Comparison of ENCODE assay signal across 8 cellular contexts in the genomic region with DNA sequence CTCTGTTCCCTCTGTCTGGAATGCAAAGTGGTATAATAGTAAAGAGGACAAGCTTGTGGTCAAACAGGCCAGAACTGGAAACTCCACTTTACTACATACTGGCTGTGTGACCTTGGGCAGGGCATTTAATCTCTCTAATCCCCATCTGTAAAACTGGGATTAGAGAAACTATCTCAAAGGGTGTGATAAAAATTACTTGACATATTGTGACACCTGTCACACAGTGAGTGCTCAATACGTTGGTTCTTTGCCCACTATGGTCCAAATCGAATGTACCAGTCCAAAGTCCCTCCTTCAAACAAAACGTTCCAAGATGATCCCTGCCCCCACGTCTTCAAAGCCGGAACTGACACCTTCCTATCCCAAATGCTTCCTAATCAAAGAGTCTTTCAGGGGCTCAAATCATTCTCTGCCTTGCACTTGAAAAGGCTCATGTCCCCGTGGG. TPM values are rescaled to one million over a fixed set of nuclear protein-coding genes. Genes with fewer than 3 reads are reported as not detected.
DNase-seq lines count a peak whose midpoint lies in the region; ATAC-seq, FAIRE-seq and TF ChIP-seq lines count a peak whose summit lies in the region.

No MANE protein-coding gene starts in this region.

- peaks cover 24% of the 10 kb centered on the region for H3K4me1 ChIP-seq in left ventricle myocardium inferior
- peaks cover 16 to 20% of the 10 kb centered on the region in 2 experiments; a peak in 4 of 5 replicates for H3K4me1 ChIP-seq in K562 (replicated peaks in 1 of 2; ENCODE audit: control insufficient read depth in 2 of 2, insufficient read depth in 2 of 2, low read length in 2 of 2)
- H3K4me1 ChIP-seq in mesodermal cell (ENCODE audit: control insufficient read depth, insufficient read depth, low read length, poor library complexity, severe bottlenecking): peaks cover 10% of the 10 kb centered on the region
- peaks cover 14% of the 10 kb centered on the region for H3K4me1 ChIP-seq in vagina

- DNase-seq in left ventricle myocardium inferior (no peak), Right ventricle myocardium inferior (ENCODE audit: missing footprints) (no peak), K562 (ENCODE audit: extremely low read depth in 1 of 4, low spot score in 3 of 4) (peak in 1 of 4 experiments; percentile 26), vagina (ENCODE audit: extremely low spot score in 2 of 2) (no peak), NCI-H748 (lab: John Stamatoyannopoulos, UW; ENCODE audit: unreplicated experiment) (no peak), cerebellum (ENCODE audit: low spot score) (no peak)

- in situ Hi-C loops in K562 (cut with MboI): no loop called here

- TF ChIP-seq RAD21 in K562 (CRISPR knock-in tag; conservative IDR thresholded peaks at IDR 0.05 in 1 of 2, IDR thresholded peaks at IDR 0.05 in 1 of 2): no peak

- CTCF ChIA-PET in K562 (lab: Yijun Ruan, JAX; ENCODE audit: low intra/inter-chr PET ratio): interaction anchor here (0.5 to 1.3 kb wide), 3 partner anchors 65 to 288 kb away, joined by 3 to 4 read pairs (median 3); no protein-coding TSS in a partner anchor

- TF ChIP-seq CTCF in left ventricle myocardium inferior (IDR thresholded peaks at IDR 0.05; ENCODE audit: borderline replicate concordance) (no peak), K562 (IDR thresholded peaks at IDR 0.05 in 2 of 3, conservative IDR thresholded peaks at IDR 0.05 in 1 of 3; ENCODE audit: insufficient read depth in 2 of 3, low read depth in 1 of 3, low read length in 3 of 3) (no peak), vagina (IDR thresholded peaks at IDR 0.05) (no peak)

- H3K27me3 ChIP-seq in left ventricle myocardium inferior (ENCODE audit: low read depth): no peaks in the 10 kb centered on the region
- no peaks in the 10 kb centered on the region for H3K27me3 ChIP-seq in K562 (ENCODE audit: control insufficient read depth in 2 of 2, insufficient read depth in 2 of 2, low read length in 2 of 2)
- H3K27me3 ChIP-seq in vagina: no peaks in the 10 kb centered on the region

- H3K36me3 ChIP-seq in left ventricle myocardium inferior (peaks cover 27% of the 10 kb centered on the region), K562 (ENCODE audit: control insufficient read depth, insufficient read depth, low read length) (no peaks in the 10 kb centered on the region), mesodermal cell (ENCODE audit: control insufficient read depth, insufficient read depth, low read length) (no peaks in the 10 kb centered on the region), vagina (no peaks in the 10 kb centered on the region)

- FAIRE-seq in K562 (lab: Jason Lieb, UNC): no peak

- H3K4me3 ChIP-seq in left ventricle myocardium inferior (peak overlapping the region; percentile 74), K562 (peak overlapping the region; percentile 50), mesodermal cell (ENCODE audit: extremely low read depth, insufficient read depth, low read length, poor library complexity, severe bottlenecking) (peak overlapping the region; percentile 48), vagina (peak overlapping the region; percentile 53 to 81)

- no peak for TF ChIP-seq POLR2A in K562 (conservative IDR thresholded peaks at IDR 0.05)
- no peak for TF ChIP-seq POLR2A in vagina (IDR thresholded peaks at IDR 0.05)

- no peaks in the 10 kb centered on the region for H4K20me1 ChIP-seq in K562 (replicated peaks; ENCODE audit: control insufficient read depth, insufficient read depth, low read length)

- H2AFZ ChIP-seq in K562 (ENCODE audit: low read depth, low read length): peak overlapping the region; percentile 87

- 23% methylated on average over 6 of the region's 6 CpGs for WGBS in K562 (ENCODE audit: insufficient coverage, low coverage, missing lambda C conversion rate)
- 75 to 86% methylated on average over 6 of the region's 6 CpGs for WGBS in mesodermal cell (ENCODE audit: insufficient coverage in 2 of 2), 2 experiments

- H3K9ac ChIP-seq in K562 (ENCODE audit: insufficient read depth in 1 of 2, low read depth in 2 of 2, low read length in 2 of 2): peak overlapping the region; percentile 23 to 75; a peak in 3 of 4 replicates

- H3K79me2 ChIP-seq in K562 (ENCODE audit: control insufficient read depth, insufficient read depth, low read length): peaks cover 7% of the 10 kb centered on the region; the same call in 2 of the 3 replicates

- no peaks in the 10 kb centered on the region for H3K9me1 ChIP-seq in K562 (ENCODE audit: control insufficient read depth, insufficient read depth, low read length)

- POLR2A ChIA-PET in K562 (lab: Yijun Ruan, JAX): interaction anchor here (0.6 to 2.0 kb wide), 3 partner anchors 9 to 226 kb away, joined by 3 to 16 read pairs (median 5); a partner anchor contains a TSS

- ATAC-seq in Right ventricle myocardium inferior (no peak), K562 (no peak), HG03460 (IDR thresholded peaks at IDR 0.05; ENCODE audit: unreplicated experiment) (no peak)

- H3K27ac ChIP-seq in left ventricle myocardium inferior (replicated peaks) (peak overlapping the region; percentile 95), K562 (ENCODE audit: extremely low read depth, low read depth, low read length) (peak overlapping the region; percentile 78), mesodermal cell (ENCODE audit: low read depth, low read length, severe bottlenecking) (no peak overlapping the region), vagina (peak overlapping the region; percentile 81)

- intact Hi-C loops in left ventricle myocardium inferior (cut with micrococcal nuclease) (no loop called here), Right ventricle myocardium inferior (cut with DNase I) (no loop called here), K562 (cut with micrococcal nuclease) (loop anchor here (5.0 kb wide), 1 partner anchor 45 kb away; a partner anchor contains a TSS), vagina (cut with DNase I) (no loop called here)

- no peak for TF ChIP-seq EP300 in K562 (IDR thresholded peaks at IDR 0.05; ENCODE audit: low read length)

- peak overlapping the region; percentile 95 for H3K4me2 ChIP-seq in K562 (ENCODE audit: insufficient read depth, low read length)

- TSS peak; percentile 84 for BruUV-seq in K562 (replicated peaks; lab: Mats Ljungman, UMichigan)

- no peaks in the 10 kb centered on the region for H3K9me3 ChIP-seq in left ventricle myocardium inferior (replicated peaks)
- no peaks in the 10 kb centered on the region for H3K9me3 ChIP-seq in K562 (replicated peaks; ENCODE audit: control insufficient read depth, insufficient read depth, low read depth, low read length)
- peaks cover 3% of the 10 kb centered on the region for H3K9me3 ChIP-seq in mesodermal cell (ENCODE audit: control insufficient read depth, low read length)
- H3K9me3 ChIP-seq in vagina: no peaks in the 10 kb centered on the region

RNA-seq across cellular contexts. Expression of a gene that starts 0.7 kb away (rescaled TPM):
- total RNA-seq in left ventricle myocardium inferior (10.7 TPM), Right ventricle myocardium inferior (10.4 TPM), K562 (2014; rRNA removed) (4.5 and 5.5 TPM in 2 replicates), K562 (2014; rRNA removed; fragmentation: Illumina TruSeq; extraction: Trizol) (2.1 and 4.0 TPM in 2 replicates), K562 (2015; rRNA removed; fragmentation: Illumina TruSeq; extraction: Trizol) (3.9 and 5.2 TPM in 2 replicates), K562 (2021) (7.5 and 9.4 TPM in 2 replicates), vagina (17.7 TPM), cerebellum (10.5 TPM)
- total RNA-seq in K562 (2011; cell fraction: chromatin; rRNA removed; ENCODE audit: low replicate concordance): 10.0 and 22.8 TPM in 2 replicates
- total RNA-seq in K562 (2011; cell fraction: nucleolus; rRNA removed): 19.2 and 22.0 TPM in 2 replicates
- 14.4 and 20.3 TPM in 2 replicates for total RNA-seq in K562 (2011; cell fraction: nucleoplasm; rRNA removed)
- polyA plus RNA-seq in K562 (2011; rRNA removed) (5.3 and 6.0 TPM in 2 replicates), K562 (2014; fragmentation: Illumina TruSeq; extraction: Trizol) (5.5 and 5.9 TPM in 2 replicates), K562 (2014; fragmentation: Nextera tagmentation; extraction: Ambion mirVana) (under 1 TPM; 0.38 to 0.76 TPM), K562 (2014; rRNA removed) (5.6 and 7.1 TPM in 2 replicates)
- 5.6 and 10.7 TPM in 2 replicates for polyA plus RNA-seq in K562 (2011; cell fraction: cytosol; rRNA removed)
- polyA plus RNA-seq in K562 (2011; cell fraction: nucleus; rRNA removed): 18.7 and 30.5 TPM in 2 replicates
- 8.4 and 12.5 TPM in 2 replicates for polyA plus RNA-seq in K562 (2012)
- 1.1 and 4.4 TPM in 2 replicates for polyA minus RNA-seq in K562 (2011; rRNA and poly(A)+ RNA removed)
- polyA minus RNA-seq in K562 (2011; cell fraction: cytosol; rRNA and poly(A)+ RNA removed): 2.8 and 8.3 TPM in 2 replicates
- 2.0 and 4.3 TPM in 2 replicates for polyA minus RNA-seq in K562 (2011; cell fraction: nucleus; rRNA and poly(A)+ RNA removed)
- 7.4 TPM for polyA plus RNA-seq in mesodermal cell (2013, experiment 1 of 2)
- 7.5 TPM for polyA plus RNA-seq in mesodermal cell (2013, experiment 2 of 2)

RNA-seq across cellular contexts. Expression of a gene that starts 12.7 kb away (rescaled TPM):
- total RNA-seq in left ventricle myocardium inferior (61.0 TPM), Right ventricle myocardium inferior (68.7 TPM), K562 (2014; rRNA removed) (3.3 and 3.5 TPM in 2 replicates), K562 (2014; rRNA removed; fragmentation: Illumina TruSeq; extraction: Trizol) (2.7 and 2.8 TPM in 2 replicates), K562 (2015; rRNA removed; fragmentation: Illumina TruSeq; extraction: Trizol) (2.5 and 3.2 TPM in 2 replicates), K562 (2021) (4.6 and 5.6 TPM in 2 replicates), vagina (52.1 TPM), cerebellum (16.9 TPM)
- total RNA-seq in K562 (2011; cell fraction: chromatin; rRNA removed; ENCODE audit: low replicate concordance): 14.2 and 27.1 TPM in 2 replicates
- total RNA-seq in K562 (2011; cell fraction: nucleolus; rRNA removed): 12.6 and 13.8 TPM in 2 replicates
- total RNA-seq in K562 (2011; cell fraction: nucleoplasm; rRNA removed): 12.0 and 14.7 TPM in 2 replicates
- polyA plus RNA-seq in K562 (2011; rRNA removed) (3.2 and 4.7 TPM in 2 replicates), K562 (2014; fragmentation: Illumina TruSeq; extraction: Trizol) (3.4 and 4.2 TPM in 2 replicates), K562 (2014; fragmentation: Nextera tagmentation; extraction: Ambion mirVana) (under 1 TPM; 0.74 to 0.79 TPM), K562 (2014; rRNA removed) (4.1 and 6.3 TPM in 2 replicates)
- 2.6 and 5.3 TPM in 2 replicates for polyA plus RNA-seq in K562 (2011; cell fraction: cytosol; rRNA removed)
- polyA plus RNA-seq in K562 (2011; cell fraction: nucleus; rRNA removed): 9.1 and 15.6 TPM in 2 replicates
- polyA plus RNA-seq in K562 (2012): 3.2 and 6.6 TPM in 2 replicates
- 3.3 and 5.3 TPM in 2 replicates for polyA minus RNA-seq in K562 (2011; rRNA and poly(A)+ RNA removed)
- polyA minus RNA-seq in K562 (2011; cell fraction: cytosol; rRNA and poly(A)+ RNA removed): 2.5 TPM in 2 replicates
- 3.2 and 3.9 TPM in 2 replicates for polyA minus RNA-seq in K562 (2011; cell fraction: nucleus; rRNA and poly(A)+ RNA removed)
- polyA plus RNA-seq in mesodermal cell (2013, experiment 1 of 2): 44.8 TPM
- 46.1 TPM for polyA plus RNA-seq in mesodermal cell (2013, experiment 2 of 2)

RNA-seq across cellular contexts. Expression of a gene that starts 18.9 kb away (rescaled TPM):
- total RNA-seq in left ventricle myocardium inferior: 7.6 TPM
- 5.1 TPM for total RNA-seq in Right ventricle myocardium inferior
- total RNA-seq in K562 (2011; cell fraction: chromatin; rRNA removed; ENCODE audit: low replicate concordance): 0.81 and 8.9 TPM in 2 replicates
- 7.3 and 7.9 TPM in 2 replicates for total RNA-seq in K562 (2011; cell fraction: nucleolus; rRNA removed)
- 6.0 and 8.4 TPM in 2 replicates for total RNA-seq in K562 (2011; cell fraction: nucleoplasm; rRNA removed)
- 15.8 and 18.1 TPM in 2 replicates for total RNA-seq in K562 (2014; rRNA removed)
- total RNA-seq in K562 (2014; rRNA removed; fragmentation: Illumina TruSeq; extraction: Trizol): 2.0 and 3.0 TPM in 2 replicates
- 9.0 and 9.6 TPM in 2 replicates for total RNA-seq in K562 (2015; rRNA removed; fragmentation: Illumina TruSeq; extraction: Trizol)
- 17.2 and 17.4 TPM in 2 replicates for total RNA-seq in K562 (2021)
- polyA plus RNA-seq in K562 (2011; rRNA removed): 3.3 and 5.8 TPM in 2 replicates
- polyA plus RNA-seq in K562 (2011; cell fraction: cytosol; rRNA removed): 3.3 and 24.0 TPM in 2 replicates
- 8.7 and 33.8 TPM in 2 replicates for polyA plus RNA-seq in K562 (2011; cell fraction: nucleus; rRNA removed)
- polyA plus RNA-seq in K562 (2012): 23.3 and 34.1 TPM in 2 replicates
- 3.1 and 9.3 TPM in 2 replicates for polyA plus RNA-seq in K562 (2014; fragmentation: Illumina TruSeq; extraction: Trizol)
- 1 to 10 TPM in 1 of 2 experiments, under 1 TPM in 1; 0.55 to 1.5 TPM for polyA plus RNA-seq in K562 (2014; fragmentation: Nextera tagmentation; extraction: Ambion mirVana)
- polyA plus RNA-seq in K562 (2014; rRNA removed): 17.8 and 20.0 TPM in 2 replicates
- 0.21 and 1.8 TPM in 2 replicates for polyA minus RNA-seq in K562 (2011; rRNA and poly(A)+ RNA removed)
- polyA minus RNA-seq in K562 (2011; cell fraction: cytosol; rRNA and poly(A)+ RNA removed): 1.5 and 6.7 TPM in 2 replicates
- 1.00 and 1.8 TPM in 2 replicates for polyA minus RNA-seq in K562 (2011; cell fraction: nucleus; rRNA and poly(A)+ RNA removed)
- 0.66 TPM for polyA plus RNA-seq in mesodermal cell (2013, experiment 1 of 2)
- 0.66 TPM for polyA plus RNA-seq in mesodermal cell (2013, experiment 2 of 2)
- total RNA-seq in vagina: 5.6 TPM
- total RNA-seq in cerebellum: 1.5 TPM

RNA-seq across cellular contexts. Expression of a gene that starts 22.0 kb away (rescaled TPM):
- total RNA-seq in left ventricle myocardium inferior (5,825 TPM), Right ventricle myocardium inferior (5,286 TPM), K562 (2014; rRNA removed) (0.82 and 1.2 TPM in 2 replicates), K562 (2014; rRNA removed; fragmentation: Illumina TruSeq; extraction: Trizol) (0.29 and 0.33 TPM in 2 replicates), K562 (2015; rRNA removed; fragmentation: Illumina TruSeq; extraction: Trizol) (0.98 and 1.4 TPM in 2 replicates), K562 (2021) (1.1 and 1.4 TPM in 2 replicates), vagina (0.49 TPM), cerebellum (1.7 TPM)
- total RNA-seq in K562 (2011; cell fraction: chromatin; rRNA removed; ENCODE audit: low replicate concordance): 3.6 and 11.8 TPM in 2 replicates
- total RNA-seq in K562 (2011; cell fraction: nucleolus; rRNA removed): 6.8 and 7.2 TPM in 2 replicates
- 5.1 and 6.0 TPM in 2 replicates for total RNA-seq in K562 (2011; cell fraction: nucleoplasm; rRNA removed)
- polyA plus RNA-seq in K562 (2011; rRNA removed) (0.58 and 0.67 TPM in 2 replicates), K562 (2014; fragmentation: Illumina TruSeq; extraction: Trizol) (0.65 and 0.73 TPM in 2 replicates), K562 (2014; fragmentation: Nextera tagmentation; extraction: Ambion mirVana) (not detected), K562 (2014; rRNA removed) (0.86 and 1.4 TPM in 2 replicates)
- polyA plus RNA-seq in K562 (2011; cell fraction: cytosol; rRNA removed): 0.34 and 0.92 TPM in 2 replicates
- polyA plus RNA-seq in K562 (2011; cell fraction: nucleus; rRNA removed): 3.7 and 7.7 TPM in 2 replicates
- polyA plus RNA-seq in K562 (2012): 1.4 and 3.2 TPM in 2 replicates
- polyA minus RNA-seq in K562 (2011; rRNA and poly(A)+ RNA removed): 0.33 and 0.53 TPM in 2 replicates
- polyA minus RNA-seq in K562 (2011; cell fraction: cytosol; rRNA and poly(A)+ RNA removed): not detected in 2 replicates
- 1.6 and 2.2 TPM in 2 replicates for polyA minus RNA-seq in K562 (2011; cell fraction: nucleus; rRNA and poly(A)+ RNA removed)
- polyA plus RNA-seq in mesodermal cell (2013, experiment 1 of 2): 1.3 TPM
- 0.96 TPM for polyA plus RNA-seq in mesodermal cell (2013, experiment 2 of 2)

RNA-seq across cellular contexts. Expression of a gene that starts 43.2 kb away (rescaled TPM):
- total RNA-seq in left ventricle myocardium inferior (57.1 TPM), Right ventricle myocardium inferior (49.4 TPM), K562 (2014; rRNA removed) (80.6 and 95.1 TPM in 2 replicates), K562 (2014; rRNA removed; fragmentation: Illumina TruSeq; extraction: Trizol) (58.3 and 61.3 TPM in 2 replicates), K562 (2015; rRNA removed; fragmentation: Illumina TruSeq; extraction: Trizol) (66.3 and 70.2 TPM in 2 replicates), K562 (2021) (65.7 and 67.9 TPM in 2 replicates), vagina (74.2 TPM), cerebellum (8.4 TPM)
- total RNA-seq in K562 (2011; cell fraction: chromatin; rRNA removed; ENCODE audit: low replicate concordance): 17.7 and 44.9 TPM in 2 replicates
- total RNA-seq in K562 (2011; cell fraction: nucleolus; rRNA removed): 41.2 and 48.0 TPM in 2 replicates
- 37.9 and 44.1 TPM in 2 replicates for total RNA-seq in K562 (2011; cell fraction: nucleoplasm; rRNA removed)
- polyA plus RNA-seq in K562 (2011; rRNA removed) (60.8 and 81.8 TPM in 2 replicates), K562 (2014; fragmentation: Illumina TruSeq; extraction: Trizol) (114 and 142 TPM in 2 replicates), K562 (2014; fragmentation: Nextera tagmentation; extraction: Ambion mirVana) (10 to 100 TPM; 70.5 to 78.9 TPM), K562 (2014; rRNA removed) (103 and 135 TPM in 2 replicates)
- polyA plus RNA-seq in K562 (2011; cell fraction: cytosol; rRNA removed): 63.1 and 98.3 TPM in 2 replicates
- 42.4 and 82.9 TPM in 2 replicates for polyA plus RNA-seq in K562 (2011; cell fraction: nucleus; rRNA removed)
- 80.4 and 82.0 TPM in 2 replicates for polyA plus RNA-seq in K562 (2012)
- 14.3 and 24.3 TPM in 2 replicates for polyA minus RNA-seq in K562 (2011; rRNA and poly(A)+ RNA removed)
- 11.5 and 25.5 TPM in 2 replicates for polyA minus RNA-seq in K562 (2011; cell fraction: cytosol; rRNA and poly(A)+ RNA removed)
- 19.3 and 20.3 TPM in 2 replicates for polyA minus RNA-seq in K562 (2011; cell fraction: nucleus; rRNA and poly(A)+ RNA removed)
- 50.0 TPM for polyA plus RNA-seq in mesodermal cell (2013, experiment 1 of 2)
- polyA plus RNA-seq in mesodermal cell (2013, experiment 2 of 2): 44.1 TPM
